Comparison of ENCODE assay signal across 8 cellular contexts in the genomic region with DNA sequence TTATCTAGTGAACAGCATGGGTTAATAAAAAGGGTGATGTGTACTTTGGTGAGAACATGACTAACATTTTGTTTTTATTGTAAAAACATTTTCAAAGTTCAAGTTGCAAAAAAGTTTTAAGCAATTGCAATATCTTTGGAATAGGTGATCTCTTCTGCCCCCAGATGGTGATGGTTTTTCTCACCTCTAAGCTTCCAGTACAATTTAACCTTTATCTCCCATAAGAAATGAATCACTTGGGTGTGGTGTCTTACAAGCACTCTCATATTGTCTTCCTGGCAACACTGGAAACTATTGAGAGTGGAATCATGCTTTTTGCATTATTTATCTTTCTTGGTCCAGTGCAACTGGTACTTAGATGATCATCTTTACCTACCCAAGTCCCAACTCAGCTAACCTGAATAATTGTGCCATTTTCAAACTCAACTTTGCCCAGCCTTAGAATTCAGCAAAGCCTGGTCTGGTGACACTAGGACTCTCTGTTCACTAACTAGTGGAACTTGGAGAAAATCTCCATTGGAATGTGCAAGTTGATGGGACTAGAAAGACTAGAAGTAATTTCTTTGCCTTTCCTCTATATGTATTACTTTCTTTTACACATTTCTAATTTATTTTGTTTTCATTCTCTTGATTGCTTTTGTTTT.
A peak's percentile ranks its signal among the peaks of the same experiment; 100 is the strongest.
DNase-seq lines count a peak whose midpoint lies in the region; ATAC-seq and TF ChIP-seq lines count a peak whose summit lies in the region.

No MANE protein-coding gene starts in this region.

- H4K91ac ChIP-seq in mesenchymal stem cell (ENCODE audit: low read length) = no peak overlapping the region

- H3K9me3 Mint-ChIP-seq in effector memory CD8-positive, alpha-beta T cell = no peaks in the 10 kb centered on the region

- no peak overlapping the region for H2BK5ac ChIP-seq in mesenchymal stem cell (ENCODE audit: low read depth, low read length, poor library complexity, severe bottlenecking)

- no peak overlapping the region for H3K4ac ChIP-seq in mesenchymal stem cell (ENCODE audit: low read depth in 1 of 2, low read length in 2 of 2)

- H3K9ac ChIP-seq in mesenchymal stem cell (ENCODE audit: low read length) = peak overlapping the region; percentile 41

- TF ChIP-seq CTCF in body of pancreas (IDR thresholded peaks at IDR 0.05) (peak in 4 of 7 experiments; percentile 30 to 44 (median 34)), psoas muscle (IDR thresholded peaks at IDR 0.05) (no peak)

- no peak overlapping the region for H3K23ac ChIP-seq in mesenchymal stem cell (ENCODE audit: low read length in 2 of 2)

- intact Hi-C loops in body of pancreas (cut with DNase I) = no loop called here
- intact Hi-C loops in psoas muscle (cut with DNase I) = no loop called here

- peak; percentile 76 for DNase-seq in ELR (ENCODE audit: low read depth)
- peak; percentile 55 for DNase-seq in LoVo (ENCODE audit: low spot score)
- DNase-seq in body of pancreas = no peak
- peak; percentile 6 for DNase-seq in mesenchymal stem cell
- no peak for DNase-seq in effector memory CD8-positive, alpha-beta T cell
- no peak for DNase-seq in psoas muscle

- H3K4me1 Mint-ChIP-seq in effector memory CD8-positive, alpha-beta T cell (ENCODE audit: low read depth in 2 of 2) = no peaks in the 10 kb centered on the region

- no peaks in the 10 kb centered on the region for H3K36me3 Mint-ChIP-seq in effector memory CD8-positive, alpha-beta T cell (ENCODE audit: insufficient read depth)

- ATAC-seq in body of pancreas = no peak
- no peak for ATAC-seq in effector memory CD8-positive, alpha-beta T cell (replicated peaks)
- ATAC-seq in GM21360 (IDR thresholded peaks at IDR 0.05; ENCODE audit: unreplicated experiment) = no peak
- ATAC-seq in psoas muscle = no peak
- no peak for ATAC-seq in GM19324 (IDR thresholded peaks at IDR 0.05; ENCODE audit: low FRiP score, unreplicated experiment)

- no peak overlapping the region for H3K27ac Mint-ChIP-seq in effector memory CD8-positive, alpha-beta T cell

- no peak overlapping the region for H2AFZ ChIP-seq in mesenchymal stem cell (ENCODE audit: low read depth, low read length)

- H3K4me3 ChIP-seq in body of pancreas (no peak overlapping the region), mesenchymal stem cell (ENCODE audit: insufficient read depth in 1 of 2, low read depth in 1 of 2, low read length in 2 of 2) (no peak overlapping the region), psoas muscle (no peak overlapping the region)

- no peaks in the 10 kb centered on the region for H3K79me1 ChIP-seq in mesenchymal stem cell (replicated peaks; ENCODE audit: low read length, poor library complexity, severe bottlenecking)

- H2BK15ac ChIP-seq in mesenchymal stem cell (ENCODE audit: low read depth, poor library complexity, severe bottlenecking) = no peak overlapping the region

- H2BK12ac ChIP-seq in mesenchymal stem cell (ENCODE audit: low read length in 2 of 2) = no peak overlapping the region

- H3K18ac ChIP-seq in mesenchymal stem cell (ENCODE audit: low read depth in 1 of 2, low read length in 2 of 2) = no peak overlapping the region

- no peak for TF ChIP-seq POLR2A in body of pancreas (IDR thresholded peaks at IDR 0.05)

- H3K27ac ChIP-seq in body of pancreas (no peak overlapping the region), mesenchymal stem cell (ENCODE audit: low read length, poor library complexity, severe bottlenecking) (no peak overlapping the region), psoas muscle (no peak overlapping the region)

- H2AK5ac ChIP-seq in mesenchymal stem cell (ENCODE audit: low read length, severe bottlenecking) = no peak overlapping the region

- H3K4me2 ChIP-seq in mesenchymal stem cell (ENCODE audit: low read length, poor library complexity, severe bottlenecking) = no peak overlapping the region

- H3K27me3 ChIP-seq in body of pancreas = no peaks in the 10 kb centered on the region
- H3K27me3 ChIP-seq in mesenchymal stem cell (ENCODE audit: control insufficient read depth in 1 of 2, insufficient read depth in 1 of 2, low read length in 2 of 2) = no peaks in the 10 kb centered on the region
- no peaks in the 10 kb centered on the region for H3K27me3 ChIP-seq in psoas muscle (ENCODE audit: insufficient read depth in 3 of 3, low read length in 2 of 3)

- H3K36me3 ChIP-seq in body of pancreas (replicated peaks in 1 of 2; ENCODE audit: insufficient read depth in 1 of 2, low read depth in 2 of 2) (no peaks in the 10 kb centered on the region), mesenchymal stem cell (ENCODE audit: control insufficient read depth in 1 of 2, insufficient read depth in 2 of 2, low read depth in 1 of 2, low read length in 2 of 2) (no peaks in the 10 kb centered on the region), psoas muscle (ENCODE audit: insufficient read depth in 1 of 2, low read depth in 1 of 2) (no peaks in the 10 kb centered on the region)

- H3K14ac ChIP-seq in mesenchymal stem cell (ENCODE audit: low read length in 2 of 2) = no peak overlapping the region

- no peak overlapping the region for H4K8ac ChIP-seq in mesenchymal stem cell (ENCODE audit: low read length)

- H3K9me3 ChIP-seq in body of pancreas (no peaks in the 10 kb centered on the region), mesenchymal stem cell (ENCODE audit: control insufficient read depth, low read length) (no peaks in the 10 kb centered on the region), psoas muscle (no peaks in the 10 kb centered on the region)

- no peak overlapping the region for H2BK120ac ChIP-seq in mesenchymal stem cell (ENCODE audit: low read depth, low read length)

- no peaks in the 10 kb centered on the region for H3K4me1 ChIP-seq in body of pancreas
- no peaks in the 10 kb centered on the region for H3K4me1 ChIP-seq in mesenchymal stem cell (ENCODE audit: control insufficient read depth, insufficient read depth, low read depth, low read length)
- no peaks in the 10 kb centered on the region for H3K4me1 ChIP-seq in psoas muscle

- H3K27me3 Mint-ChIP-seq in effector memory CD8-positive, alpha-beta T cell = no peaks in the 10 kb centered on the region

- H3K4me3 Mint-ChIP-seq in effector memory CD8-positive, alpha-beta T cell = no peak overlapping the region

Comparison
In these comparisons a context has a peak if more than half of its experiments do, and no peak if none do; other contexts are left out.
1. DNase-seq: peak in ELR (single experiment), LoVo (single experiment) and mesenchymal stem cell (single experiment); none in body of pancreas (0 of 4), effector memory CD8-positive, alpha-beta T cell (0 of 3) and psoas muscle (0 of 2).